In the genomic region with DNA sequence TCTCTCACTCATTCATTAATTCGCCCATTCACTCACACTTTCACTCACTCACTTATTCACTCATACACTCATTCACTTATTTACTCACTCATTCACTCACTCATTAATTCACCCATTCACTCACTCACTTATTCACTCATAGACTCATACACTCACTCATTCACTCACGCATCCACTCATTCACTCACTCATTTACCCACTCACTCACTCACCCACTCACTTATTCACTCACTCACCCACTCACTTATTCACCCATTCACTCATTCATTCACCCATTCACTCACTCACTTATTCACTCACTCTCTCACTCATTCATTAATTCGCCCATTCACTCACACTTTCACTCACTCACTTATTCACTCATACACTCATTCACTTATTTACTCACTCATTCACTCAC, we compare ENCODE assay signal across 4 cellular contexts. TPM values are rescaled to one million over a fixed set of nuclear protein-coding genes. Genes with fewer than 3 reads are reported as not detected.
"Had no signal": no experiment of that assay in that cellular context is flagged by ENCODE, and none has a peak within 500 bp of the region (broad histone marks: within the 10 kb centered on the region; RNA-seq: fewer than 3 reads in every experiment).

No MANE protein-coding gene starts in this region.

RNA-seq across cellular contexts. Expression of a gene that starts 3.1 kb away (rescaled TPM):
- total RNA-seq: HepG2, HT1080, IMR-90 had no signal
- polyA plus RNA-seq: IgD-negative memory B cell had no signal
